17 cellular contexts compared by ENCODE assay signal in genomic region chr12:52441320-52441911, GRCh38. TPM values are rescaled to one million over a fixed set of nuclear protein-coding genes. Genes with fewer than 3 reads are reported as not detected.
A peak's percentile ranks its signal among the peaks of the same experiment; 100 is the strongest.
DNase-seq lines count a peak whose midpoint lies in the region; ATAC-seq and FAIRE-seq lines count a peak whose summit lies in the region.
"Had no signal": no experiment of that assay in that cellular context is flagged by ENCODE, and none has a peak within 500 bp of the region (broad histone marks: within the 10 kb centered on the region; RNA-seq: fewer than 3 reads in every experiment).

No MANE protein-coding gene starts in this region.

- ATAC-seq in esophagus mucosa = peak; percentile 49

- peak; percentile 62 for DNase-seq in DMS153 (lab: John Stamatoyannopoulos, UW)
- DNase-seq in DMS153 treated with DMSO at 0.1 percent for 48 hours (lab: John Stamatoyannopoulos, UW; ENCODE audit: unreplicated experiment) = no peak
- DNase-seq in RCC 7860 (ENCODE audit: low spot score) = no peak
- DNase-seq in renal cortical epithelial cell (ENCODE audit: low read depth) = peak; percentile 87
- no peak for DNase-seq in GM03348 (ENCODE audit: low spot score)
- DNase-seq in NCI-H2081 (lab: John Stamatoyannopoulos, UW) = no peak
- no peak for DNase-seq in SKM-1 treated with dmso at 0.1 percent for 144 hours (lab: John Stamatoyannopoulos, UW; ENCODE audit: unreplicated experiment)
- DNase-seq: 8988T; activated B cell treated with CpG ODN at 0.5 μM for 24 hours; COR-L47; NCI-H146; stimulated activated CD4-positive, alpha-beta T cell treated with anti-CD3 and anti-CD28 coated beads, Interleukin-15, amount 100 ng/mL, for 24 hours had no signal

- peak; percentile 73 for FAIRE-seq in RCC 7860 (lab: Jason Lieb, UNC)

RNA-seq across cellular contexts. Expression of gene KRT75, which starts 7.2 kb away (rescaled TPM):
- total RNA-seq in esophagus mucosa (0.84 TPM), renal cortical epithelial cell (0.35 TPM in 1 of 2 replicates, not detected in the other)
- total RNA-seq: activated B cell treated with CpG ODN at 0.5 μM for 24 hours; activated naive CD4-positive, alpha-beta T cell treated with anti-CD3 and anti-CD28 coated beads, Interleukin-2, amount 50 U/mL, for 72 hours; chondrocyte; fibroblast of lung; temporal lobe had no signal

RNA-seq across cellular contexts. Expression of gene KRT6B, which starts 10.5 kb away (rescaled TPM):
- total RNA-seq in esophagus mucosa (2,496 TPM), renal cortical epithelial cell (0.05 and 2.1 TPM in 2 replicates)
- total RNA-seq: activated B cell treated with CpG ODN at 0.5 μM for 24 hours; activated naive CD4-positive, alpha-beta T cell treated with anti-CD3 and anti-CD28 coated beads, Interleukin-2, amount 50 U/mL, for 72 hours; chondrocyte; fibroblast of lung had no signal

RNA-seq across cellular contexts. Expression of gene KRT6C, which starts 32.2 kb away (rescaled TPM):
- 2,886 TPM for total RNA-seq in esophagus mucosa
- total RNA-seq in renal cortical epithelial cell = not detected in 2 replicates
- total RNA-seq: activated B cell treated with CpG ODN at 0.5 μM for 24 hours; activated naive CD4-positive, alpha-beta T cell treated with anti-CD3 and anti-CD28 coated beads, Interleukin-2, amount 50 U/mL, for 72 hours; chondrocyte; fibroblast of lung; temporal lobe had no signal

RNA-seq across cellular contexts. Expression of gene KRT82, which starts 35.3 kb away (rescaled TPM):
- not detected for total RNA-seq in esophagus mucosa
- not detected in 2 replicates for total RNA-seq in renal cortical epithelial cell
- total RNA-seq: activated B cell treated with CpG ODN at 0.5 μM for 24 hours; activated naive CD4-positive, alpha-beta T cell treated with anti-CD3 and anti-CD28 coated beads, Interleukin-2, amount 50 U/mL, for 72 hours; chondrocyte; fibroblast of lung; temporal lobe had no signal

RNA-seq across cellular contexts. Expression of gene KRT6A, which starts 51.6 kb away (rescaled TPM):
- total RNA-seq in esophagus mucosa (18,870 TPM), renal cortical epithelial cell (1.4 and 116 TPM in 2 replicates)
- total RNA-seq: activated B cell treated with CpG ODN at 0.5 μM for 24 hours; activated naive CD4-positive, alpha-beta T cell treated with anti-CD3 and anti-CD28 coated beads, Interleukin-2, amount 50 U/mL, for 72 hours; chondrocyte; fibroblast of lung; temporal lobe had no signal

Comparison
In these comparisons a context has a peak if more than half of its experiments do, and no peak if none do; other contexts are left out.
1. DNase-seq: peak in DMS153 (single experiment) and renal cortical epithelial cell (single experiment); none in DMS153 treated with DMSO at 0.1 percent for 48 hours (single experiment), RCC 7860 (single experiment), GM03348 (single experiment), NCI-H2081 (0 of 2) and SKM-1 treated with dmso at 0.1 percent for 144 hours (single experiment).
2. RNA of gene KRT6B, which starts 10.5 kb away (total RNA-seq): 2,496 TPM in esophagus mucosa (single experiment); 0.05 to 2.1 TPM in renal cortical epithelial cell; every median in the first group is over 100 times any median in the second.
3. RNA of gene KRT6C, which starts 32.2 kb away (total RNA-seq): 2,886 TPM in esophagus mucosa (single experiment); not detected in renal cortical epithelial cell; every median in the first group is over 1,000 times any median in the second.